Comparison of ENCODE assay signal across 14 cellular contexts in genomic region chr1:91160363-91161075, GRCh38.
DNase-seq lines count a peak whose midpoint lies in the region; ATAC-seq and TF ChIP-seq lines count a peak whose summit lies in the region.
"Had no signal": no experiment of that assay in that cellular context is flagged by ENCODE, and none has a peak within 500 bp of the region (broad histone marks: within the 10 kb centered on the region; RNA-seq: fewer than 3 reads in every experiment).

No MANE protein-coding gene starts in this region.

- CTCF ChIA-PET in activated CD8-positive, alpha-beta T cell treated with anti-CD3 and anti-CD28 coated beads for 36 hours (lab: Charles Lee), result no interaction called here

- H3K4me3 ChIP-seq in lung, result no peak overlapping the region
- H3K4me3 ChIP-seq: A549 had no signal

- no peaks in the 10 kb centered on the region for H3K9me3 ChIP-seq in T-helper 17 cell (ENCODE audit: control insufficient read depth, low read length, poor library complexity, severe bottlenecking)
- H3K9me3 ChIP-seq in lung (ENCODE audit: control insufficient read depth in 2 of 2, insufficient read depth in 1 of 2, low read length in 1 of 2), result no peaks in the 10 kb centered on the region
- H3K9me3 ChIP-seq: A549, BE2C, Caco-2 had no signal

- no peaks in the 10 kb centered on the region for H3K4me1 ChIP-seq in lung (ENCODE audit: control insufficient read depth in 2 of 2, insufficient read depth in 2 of 2, low read length in 2 of 2)
- H3K4me1 ChIP-seq: A549, BE2C, Caco-2 had no signal

- WGBS in lung, 2 donors, result 90 to 92% methylated on average over 14 of the region's 14 CpGs

- ATAC-seq in T-helper 17 cell, result no peak
- ATAC-seq in lung (ENCODE audit: insufficient read depth, low FRiP score), result no peak
- no peak for ATAC-seq in HG03139 (IDR thresholded peaks at IDR 0.05; ENCODE audit: unreplicated experiment)
- no peak for ATAC-seq in activated CD8-positive, alpha-beta T cell treated with anti-CD3 and anti-CD28 coated beads for 36 hours
- ATAC-seq: A549 had no signal

- peaks cover 19% of the 10 kb centered on the region for H3K27me3 Mint-ChIP-seq in T-helper 17 cell
- no peaks in the 10 kb centered on the region for H3K27me3 Mint-ChIP-seq in activated CD8-positive, alpha-beta T cell treated with anti-CD3 and anti-CD28 coated beads for 36 hours

- no peak overlapping the region for H3K27ac ChIP-seq in lung (ENCODE audit: low read depth in 1 of 2, low read length in 1 of 2)
- H3K27ac ChIP-seq: A549 had no signal

- H3K27ac Mint-ChIP-seq in T-helper 17 cell, result peak overlapping the region; percentile 51
- H3K27ac Mint-ChIP-seq in activated CD8-positive, alpha-beta T cell treated with anti-CD3 and anti-CD28 coated beads for 36 hours, result no peak overlapping the region
- H3K27ac Mint-ChIP-seq: CD14-positive monocyte had no signal

- intact Hi-C loops in activated CD8-positive, alpha-beta T cell treated with anti-CD3 and anti-CD28 coated beads for 36 hours (cut with micrococcal nuclease), result loop anchor here (10.0 kb wide), 1 partner anchor 436 kb away; no protein-coding TSS in a partner anchor

- H3K9me3 Mint-ChIP-seq in activated CD8-positive, alpha-beta T cell treated with anti-CD3 and anti-CD28 coated beads for 36 hours, result no peaks in the 10 kb centered on the region
- H3K9me3 Mint-ChIP-seq: CD8-positive, alpha-beta memory T cell had no signal

- H3K4me1 Mint-ChIP-seq in T-helper 17 cell, result peaks cover 11% of the 10 kb centered on the region
- H3K4me1 Mint-ChIP-seq in activated CD8-positive, alpha-beta T cell treated with anti-CD3 and anti-CD28 coated beads for 36 hours (ENCODE audit: low read depth), result no peaks in the 10 kb centered on the region

- H3K4me3 Mint-ChIP-seq in T-helper 17 cell, result no peak overlapping the region
- no peak overlapping the region for H3K4me3 Mint-ChIP-seq in activated CD8-positive, alpha-beta T cell treated with anti-CD3 and anti-CD28 coated beads for 36 hours
- H3K4me3 Mint-ChIP-seq: CD8-positive, alpha-beta memory T cell had no signal

- H3K36me3 Mint-ChIP-seq in T-helper 17 cell (ENCODE audit: low read depth), result no peaks in the 10 kb centered on the region
- no peaks in the 10 kb centered on the region for H3K36me3 Mint-ChIP-seq in activated CD8-positive, alpha-beta T cell treated with anti-CD3 and anti-CD28 coated beads for 36 hours (ENCODE audit: low read depth)
- H3K36me3 Mint-ChIP-seq: CD14-positive monocyte; CD8-positive, alpha-beta memory T cell had no signal

- H3K27me3 ChIP-seq in lung (ENCODE audit: control insufficient read depth, insufficient read depth), result no peaks in the 10 kb centered on the region
- H3K27me3 ChIP-seq: BE2C had no signal

- H3K36me3 ChIP-seq in lung (ENCODE audit: control insufficient read depth in 2 of 2, insufficient read depth in 2 of 2, low read length in 2 of 2), result no peaks in the 10 kb centered on the region
- H3K36me3 ChIP-seq: BE2C had no signal

- TF ChIP-seq CTCF in lung (IDR thresholded peaks at IDR 0.05; ENCODE audit: control extremely low read depth, extremely low read depth), result no peak
- TF ChIP-seq CTCF in activated CD8-positive, alpha-beta T cell treated with anti-CD3 and anti-CD28 coated beads for 36 hours (IDR thresholded peaks at IDR 0.05), result no peak

- POLR2A ChIA-PET in activated CD8-positive, alpha-beta T cell treated with anti-CD3 and anti-CD28 coated beads for 36 hours (lab: Charles Lee), result no interaction called here

- DNase-seq in HT-29 (ENCODE audit: low spot score) (peak; percentile 32), T-helper 17 cell (no peak), lung (ENCODE audit: low spot score) (peak; percentile 26)
- DNase-seq in stimulated activated CD4-positive, alpha-beta T cell treated with anti-CD3 and anti-CD28 coated beads, Interleukin-4, amount 100 ng/mL, for 4 hours, result no peak
- DNase-seq in activated CD8-positive, alpha-beta T cell treated with anti-CD3 and anti-CD28 coated beads for 36 hours, result no peak
- DNase-seq in activated T-cell treated with anti-CD3 and anti-CD28 coated beads, Interleukin-2, amount 50 U/mL, for 1 hour, result no peak
- DNase-seq: BE2C; Caco-2; CD8-positive, alpha-beta memory T cell; IMR-90; KG1 had no signal

Comparison
In these comparisons a context has a peak if more than half of its experiments do, and no peak if none do; other contexts are left out.
1. DNase-seq: peak in HT-29 (single experiment) and lung (single experiment); none in T-helper 17 cell (0 of 3), stimulated activated CD4-positive, alpha-beta T cell treated with anti-CD3 and anti-CD28 coated beads, Interleukin-4, amount 100 ng/mL, for 4 hours (0 of 2), activated CD8-positive, alpha-beta T cell treated with anti-CD3 and anti-CD28 coated beads for 36 hours (single experiment) and activated T-cell treated with anti-CD3 and anti-CD28 coated beads, Interleukin-2, amount 50 U/mL, for 1 hour (single experiment).